Comparison of ENCODE assay signal across 8 cellular contexts in the genomic region with DNA sequence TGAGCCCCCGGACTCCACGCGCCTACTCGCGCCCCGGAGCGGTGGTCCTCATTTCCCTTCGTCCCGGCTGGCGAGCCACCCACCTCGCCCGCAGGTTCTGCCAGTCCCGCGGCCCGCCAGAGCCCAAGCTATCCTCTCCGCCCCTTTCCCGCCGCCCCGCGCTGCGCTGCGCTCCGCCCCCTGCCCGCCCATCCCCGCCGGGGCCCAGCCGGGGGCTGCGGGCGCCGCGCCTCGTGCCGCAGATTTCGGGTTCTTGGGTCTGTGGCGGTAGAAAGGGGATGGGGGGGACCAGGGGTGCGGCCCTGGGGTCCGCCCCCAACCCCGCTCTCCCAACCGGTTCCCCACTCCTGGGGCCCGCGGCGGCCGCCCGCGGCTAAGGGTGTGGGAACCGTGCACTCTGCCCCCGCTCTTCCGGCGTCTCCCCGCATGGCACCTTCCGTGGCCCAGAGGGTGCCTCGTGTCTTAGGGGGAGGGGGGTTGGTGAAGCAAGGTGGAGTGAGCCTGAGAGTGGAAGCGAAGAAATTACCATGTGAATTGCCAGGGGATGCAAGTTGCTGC.
A peak's percentile ranks its signal among the peaks of the same experiment; 100 is the strongest.
DNase-seq lines count a peak whose midpoint lies in the region; FAIRE-seq lines count a peak whose summit lies in the region.

No MANE protein-coding gene starts in this region.

- peak; percentile 11 for DNase-seq in NCI-H2227 (lab: John Stamatoyannopoulos, UW; ENCODE audit: unreplicated experiment)
- DNase-seq in NCI-H2227 treated with DMSO at 0.1 percent for 48 hours (lab: John Stamatoyannopoulos, UW), result no peak
- peak; percentile 13 for DNase-seq in SKM-1 treated with dmso at 0.1 percent for 144 hours (lab: John Stamatoyannopoulos, UW; ENCODE audit: unreplicated experiment)
- peak; percentile 21 for DNase-seq in amniotic epithelial cell (ENCODE audit: low read depth)
- peak; percentile 26 for DNase-seq in iris pigment epithelial cell (ENCODE audit: low read depth)
- DNase-seq in stimulated activated CD4-positive, alpha-beta T cell treated with anti-CD3 and anti-CD28 coated beads, Interleukin-15, amount 100 ng/mL, for 24 hours, result peak; percentile 77
- DNase-seq in epidermal melanocyte (ENCODE audit: insufficient read length, low spot score), result no peak
- no peak for DNase-seq in HTR-8/SVneo (ENCODE audit: insufficient read length, low spot score)

- FAIRE-seq in HTR-8/SVneo (lab: Jason Lieb, UNC), result no peak

Comparison
In these comparisons a context has a peak if more than half of its experiments do, and no peak if none do; other contexts are left out.
1. DNase-seq: peak in NCI-H2227 (single experiment), SKM-1 treated with dmso at 0.1 percent for 144 hours (single experiment), amniotic epithelial cell (single experiment), iris pigment epithelial cell (single experiment) and stimulated activated CD4-positive, alpha-beta T cell treated with anti-CD3 and anti-CD28 coated beads, Interleukin-15, amount 100 ng/mL, for 24 hours (single experiment); none in NCI-H2227 treated with DMSO at 0.1 percent for 48 hours (single experiment), epidermal melanocyte (single experiment) and HTR-8/SVneo (single experiment).